Comparison of ENCODE assay signal across 20 cellular contexts in genomic region chr1:177944673-177945014, GRCh38. TPM values are rescaled to one million over a fixed set of nuclear protein-coding genes. Genes with fewer than 3 reads are reported as not detected.
"Had no signal": no experiment of that assay in that cellular context is flagged by ENCODE, and none has a peak within 500 bp of the region (broad histone marks: within the 10 kb centered on the region; RNA-seq: fewer than 3 reads in every experiment).

No MANE protein-coding gene starts in this region.

- ATAC-seq: activated CD8-positive, alpha-beta T cell treated with anti-CD3 and anti-CD28 coated beads for 36 hours; activated T-cell treated with anti-CD3 and anti-CD28 coated beads, Interleukin-2, amount 50 U/mL, for 4 hours; activated T-helper 17 cell treated with anti-CD3 and anti-CD28 coated beads, Interleukin-2, amount 50 U/mL, for 72 hours; gastrocnemius medialis; naive thymus-derived CD8-positive, alpha-beta T cell; WTC11 had no signal

- H3K4me2 ChIP-seq: hepatocyte had no signal

- H3K4me3 ChIP-seq: esophagus muscularis mucosa, gastrocnemius medialis, hepatocyte, thyroid gland, upper lobe of left lung had no signal

- H3K4me1 ChIP-seq: gastrocnemius medialis, thyroid gland, upper lobe of left lung had no signal

- H3K27me3 ChIP-seq: brain microvascular endothelial cell, esophagus muscularis mucosa, gastrocnemius medialis, hepatocyte, thyroid gland, upper lobe of left lung had no signal

- H3K36me3 ChIP-seq: brain microvascular endothelial cell, thyroid gland had no signal

- H2AFZ ChIP-seq: hepatocyte had no signal

- DNase-seq: activated CD4-positive, alpha-beta T cell treated with anti-CD3 and anti-CD28 coated beads, Interleukin-2, amount 50 U/mL, for 1 hour; activated CD8-positive, alpha-beta T cell treated with anti-CD3 and anti-CD28 coated beads for 36 hours; activated gamma-delta T cell treated with Interleukin-2 at 50 U/mL for 16 hours; activated naive CD4-positive, alpha-beta T cell treated with anti-CD3 and anti-CD28 coated beads, Interleukin-2, amount 50 U/mL, for 16 hours; activated T-cell treated with anti-CD3 and anti-CD28 coated beads, Interleukin-2, amount 50 U/mL, for 4 hours; amniotic stem cell; brain microvascular endothelial cell; gastrocnemius medialis; glutamatergic neuron; islet precursor cell; naive thymus-derived CD8-positive, alpha-beta T cell; stimulated activated CD4-positive, alpha-beta T cell treated with anti-CD3 and anti-CD28 coated beads, Interleukin-4, amount 100 ng/mL, for 1 hour; T-helper 2 cell; thyroid gland had no signal

- FAIRE-seq: astrocyte had no signal

- H3K27ac ChIP-seq: brain microvascular endothelial cell, esophagus muscularis mucosa, gastrocnemius medialis, hepatocyte, thyroid gland, upper lobe of left lung had no signal

- H3K9me3 ChIP-seq: esophagus muscularis mucosa, gastrocnemius medialis, thyroid gland, upper lobe of left lung had no signal

- H3K79me2 ChIP-seq: hepatocyte had no signal

RNA-seq across cellular contexts. Expression of gene SEC16B, which starts 25.2 kb away (rescaled TPM):
- total RNA-seq: activated CD8-positive, alpha-beta T cell treated with anti-CD3 and anti-CD28 coated beads for 36 hours; activated T-cell treated with anti-CD3 and anti-CD28 coated beads, Interleukin-2, amount 50 U/mL, for 4 hours; activated T-helper 17 cell treated with anti-CD3 and anti-CD28 coated beads, Interleukin-2, amount 50 U/mL, for 72 hours; naive thymus-derived CD8-positive, alpha-beta T cell had no signal
- polyA plus RNA-seq: naive thymus-derived CD8-positive, alpha-beta T cell had no signal
